ENCODE assay signal across 1 cellular context in the genomic region with DNA sequence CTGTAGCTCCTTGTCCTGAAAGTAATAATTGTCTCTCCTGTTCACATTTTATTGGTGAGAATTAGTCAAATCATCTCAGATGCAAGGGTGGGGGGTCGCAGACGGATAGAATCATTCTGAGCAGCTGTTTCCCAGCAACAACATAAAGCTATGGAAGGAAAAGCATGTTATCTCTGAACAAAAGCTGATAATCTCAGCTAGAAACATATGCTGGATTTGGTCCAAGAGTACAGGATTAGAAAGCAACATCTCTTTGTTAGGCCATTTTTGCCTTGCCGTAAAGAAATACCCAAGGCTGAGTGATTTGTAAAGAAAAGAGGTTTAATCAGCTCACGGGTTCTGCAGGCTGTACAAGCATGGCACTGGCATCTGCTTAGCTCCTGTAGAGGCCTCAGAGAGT.
TF ChIP-seq lines count a peak whose summit lies in the region.

No MANE protein-coding gene starts in this region.

TF ChIP-seq in SK-N-SH, 30 proteins besides CTCF, POLR2A, EP300 and RAD21 (continued from another document):
- TF ChIP-seq, protein P1, sequence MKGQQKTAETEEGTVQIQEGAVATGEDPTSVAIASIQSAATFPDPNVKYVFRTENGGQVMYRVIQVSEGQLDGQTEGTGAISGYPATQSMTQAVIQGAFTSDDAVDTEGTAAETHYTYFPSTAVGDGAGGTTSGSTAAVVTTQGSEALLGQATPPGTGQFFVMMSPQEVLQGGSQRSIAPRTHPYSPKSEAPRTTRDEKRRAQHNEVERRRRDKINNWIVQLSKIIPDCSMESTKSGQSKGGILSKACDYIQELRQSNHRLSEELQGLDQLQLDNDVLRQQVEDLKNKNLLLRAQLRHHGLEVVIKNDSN (IDR thresholded peaks at IDR 0.05; ENCODE audit: borderline replicate concordance, low read depth): no peak
TF ChIP-seq in SK-N-SH: peak in this region for 1.
